8 cellular contexts compared by ENCODE assay signal in genomic region chr10:122374246-122374858, GRCh38. TPM values are rescaled to one million over a fixed set of nuclear protein-coding genes. Genes with fewer than 3 reads are reported as not detected.
DNase-seq lines count a peak whose midpoint lies in the region; ATAC-seq and TF ChIP-seq lines count a peak whose summit lies in the region.

Gene PLEKHA1, plus strand, starts transcription at chr10:122374708. Its CDS starts 18,493 bp downstream, at chr10:122393201.

- H3K4me1 Mint-ChIP-seq in nephron progenitor cell: peaks cover 31% of the 10 kb centered on the region

- no peak within 1 kb of the TSS for H3K27ac Mint-ChIP-seq in nephron progenitor cell

- H3K27me3 Mint-ChIP-seq in nephron progenitor cell (ENCODE audit: low read depth, poor library complexity): peaks cover 45% of the 10 kb centered on the region

- no peaks in the 10 kb centered on the region for H3K9me3 Mint-ChIP-seq in nephron progenitor cell

- H3K4me3 ChIP-seq in foreskin fibroblast (ENCODE audit: low read depth in 1 of 2, low read length in 2 of 2): peak within 1 kb of the TSS; percentile 81 to 90

- peak; percentile 92 for ATAC-seq in stimulated activated naive CD8-positive, alpha-beta T cell treated with anti-CD3 and anti-CD28 coated beads, Interleukin-15, Interleukin-2, amounts not matched to agents 100 U/mL and 50 U/mL, for 24 hours

- DNase-seq in DMS79 (lab: John Stamatoyannopoulos, UW) (peak; percentile 55), GOT3 (lab: John Stamatoyannopoulos, UW) (peak; percentile 84), LHCN-M2 (ENCODE audit: low read depth) (peak; percentile 92), SIG-M5 treated with dmso at 0.1 percent for 504 hours (lab: John Stamatoyannopoulos, UW; ENCODE audit: unreplicated experiment) (peak; percentile 81), foreskin fibroblast (peak; percentile 96 to 99), nephron progenitor cell (peak; percentile 94)
- peak; percentile 82 to 93 (median 84) for DNase-seq in activated naive CD4-positive, alpha-beta T cell (lab: John Stamatoyannopoulos, UW)
- DNase-seq in stimulated activated naive CD8-positive, alpha-beta T cell treated with anti-CD3 and anti-CD28 coated beads, Interleukin-15, Interleukin-2, amounts not matched to agents 100 U/mL and 50 U/mL, for 24 hours: peak; percentile 92

- TF ChIP-seq CTCF in foreskin fibroblast (IDR thresholded peaks at IDR 0.05; ENCODE audit: low read depth, low read length) (no peak), nephron progenitor cell (IDR thresholded peaks at IDR 0.05) (no peak)

- H3K4me3 Mint-ChIP-seq in nephron progenitor cell: peak within 1 kb of the TSS; percentile 91

- peaks cover 6% of the 10 kb centered on the region for H3K36me3 Mint-ChIP-seq in nephron progenitor cell (ENCODE audit: low read depth)

RNA-seq across cellular contexts. Expression of gene PLEKHA1, which starts in this region (rescaled TPM):
- total RNA-seq in LHCN-M2 (2014; rRNA removed): 10.1 and 17.3 TPM in 2 replicates
- polyA plus RNA-seq in LHCN-M2 (2012): 5.7 TPM

Comparison
In these comparisons a context has a peak if more than half of its experiments do, and no peak if none do; other contexts are left out.
1. Peak in every context shown above with its lines: DNase-seq, ATAC-seq and H3K4me3 ChIP-seq.